8 cellular contexts compared by ENCODE assay signal in the genomic region with DNA sequence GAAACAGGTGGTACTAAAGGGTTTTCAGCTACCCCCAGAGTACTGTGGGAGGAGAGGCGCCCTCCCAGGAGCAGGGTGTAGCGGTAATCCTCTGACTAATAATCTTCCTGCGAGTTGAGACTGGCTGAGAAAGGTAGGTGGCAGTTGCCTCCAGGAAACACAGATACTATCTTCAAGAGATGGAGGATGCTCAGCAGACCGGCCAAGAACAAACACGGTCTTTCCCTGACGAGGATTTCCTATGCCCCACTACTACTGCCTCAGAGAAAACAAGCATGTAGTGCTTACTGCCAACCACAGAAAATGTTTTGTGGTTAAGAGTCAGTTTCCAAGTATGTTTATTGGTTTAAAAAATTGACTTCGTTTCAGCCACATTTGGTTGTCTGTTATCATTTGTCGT. TPM values are rescaled to one million over a fixed set of nuclear protein-coding genes. Genes with fewer than 3 reads are reported as not detected.
DNase-seq lines count a peak whose midpoint lies in the region; ATAC-seq, FAIRE-seq and TF ChIP-seq lines count a peak whose summit lies in the region.

No MANE protein-coding gene starts in this region.

- H3K36me3 ChIP-seq in endothelial cell of umbilical vein (ENCODE audit: control insufficient read depth in 2 of 2, extremely low read depth in 1 of 2, insufficient read depth in 2 of 2, low read length in 2 of 2) (peaks cover 0 to 5% of the 10 kb centered on the region in 2 experiments), lower lobe of right lung (peaks cover 85% of the 10 kb centered on the region)

- CTCF ChIA-PET in endothelial cell of umbilical vein (lab: Charles Lee), result interaction anchor here (0.8 to 4.7 kb wide), 3 partner anchors 27 to 146 kb away, joined by 3 to 84 read pairs (median 16); no protein-coding TSS in a partner anchor

- H3K4me2 ChIP-seq in endothelial cell of umbilical vein (ENCODE audit: insufficient read depth, low read length), result no peak overlapping the region

- H2AFZ ChIP-seq in endothelial cell of umbilical vein (ENCODE audit: low read depth, low read length), result no peak overlapping the region

- ATAC-seq in HG03354 (IDR thresholded peaks at IDR 0.05; ENCODE audit: poor library complexity, severe bottlenecking, unreplicated experiment) (peak; percentile 93), lower lobe of right lung (no peak)

- H3K27me3 ChIP-seq in endothelial cell of umbilical vein (ENCODE audit: control insufficient read depth in 2 of 2, insufficient read depth in 2 of 2, low read length in 2 of 2) (no peaks in the 10 kb centered on the region), lower lobe of right lung (ENCODE audit: low read depth) (no peaks in the 10 kb centered on the region)

- FAIRE-seq in GM19239 (lab: Jason Lieb, UNC), result peak; percentile 97
- no peak for FAIRE-seq in endothelial cell of umbilical vein (lab: Jason Lieb, UNC)

- BruUV-seq in endothelial cell of umbilical vein (replicated peaks; lab: Mats Ljungman, UMichigan), result no TSS peak

- intact Hi-C loops in endothelial cell of umbilical vein (cut with micrococcal nuclease) (no loop called here), lower lobe of right lung (cut with DNase I) (no loop called here)

- dilution Hi-C loops in endothelial cell of umbilical vein (cut with MboI; ENCODE audit: extremely low pct_ligation_motif_present, low sequenced_read_pairs), result no loop called here

- H4K20me1 ChIP-seq in endothelial cell of umbilical vein (replicated peaks; ENCODE audit: control insufficient read depth, extremely low read depth, insufficient read depth, low read length), result no peaks in the 10 kb centered on the region

- H3K9me3 ChIP-seq in endothelial cell of umbilical vein (replicated peaks; ENCODE audit: control insufficient read depth, insufficient read depth, low read length) (no peaks in the 10 kb centered on the region), lower lobe of right lung (no peaks in the 10 kb centered on the region)

- no peak overlapping the region for H3K4me3 ChIP-seq in endothelial cell of umbilical vein (replicated peaks in 1 of 3; ENCODE audit: insufficient read depth in 1 of 3, low read depth in 1 of 3, low read length in 3 of 3)
- no peak overlapping the region for H3K4me3 ChIP-seq in lower lobe of right lung

- DNase-seq in A172 (ENCODE audit: low spot score) (peak; percentile 87), GM19239 (ENCODE audit: insufficient read length, low spot score) (peak; percentile 70), endothelial cell of umbilical vein (ENCODE audit: low read depth, low spot score) (no peak), DMS53 (lab: John Stamatoyannopoulos, UW) (no peak), lower lobe of right lung (no peak)
- DNase-seq in activated CD4-positive, alpha-beta T cell treated with anti-CD3 and anti-CD28 coated beads, Interleukin-2, amount 50 U/mL, for 24 hours (ENCODE audit: low read depth in 1 of 2, low spot score in 1 of 2), result peak; percentile 13 to 46
- peak; percentile 17 for DNase-seq in stimulated activated CD8-positive, alpha-beta memory T cell treated with anti-CD3 and anti-CD28 coated beads, Interleukin-12 subunit alpha, Interleukin-12 subunit beta, amount 100 ng/mL, for 1 hour (ENCODE audit: low read depth)

- no peak overlapping the region for H3K9ac ChIP-seq in endothelial cell of umbilical vein (replicated peaks; ENCODE audit: extremely low read depth, insufficient read depth, low read length)

- H3K4me1 ChIP-seq in endothelial cell of umbilical vein (ENCODE audit: control insufficient read depth, extremely low read depth, insufficient read depth, low read length) (peaks cover 8% of the 10 kb centered on the region), lower lobe of right lung (peaks cover 40% of the 10 kb centered on the region)

- H3K9me1 ChIP-seq in endothelial cell of umbilical vein (replicated peaks; ENCODE audit: control insufficient read depth, extremely low read depth, insufficient read depth, low read length), result no peaks in the 10 kb centered on the region

- no peak for TF ChIP-seq CTCF in endothelial cell of umbilical vein (IDR thresholded peaks at IDR 0.05; ENCODE audit: extremely low read depth in 1 of 2, insufficient read depth in 1 of 2, low read depth in 1 of 2, low read length in 2 of 2)
- no peak for TF ChIP-seq CTCF in lower lobe of right lung (IDR thresholded peaks at IDR 0.05)

- H3K27ac ChIP-seq in endothelial cell of umbilical vein (ENCODE audit: insufficient read depth, low read depth, low read length) (no peak overlapping the region), lower lobe of right lung (no peak overlapping the region)

- POLR2A ChIA-PET in endothelial cell of umbilical vein (lab: Charles Lee), result no interaction called here

- TF ChIP-seq POLR2A in endothelial cell of umbilical vein (IDR thresholded peaks at IDR 0.05; ENCODE audit: low read depth, low read length), result no peak

- no peaks in the 10 kb centered on the region for H3K79me2 ChIP-seq in endothelial cell of umbilical vein (ENCODE audit: control insufficient read depth, insufficient read depth, low read length)

TF ChIP-seq in endothelial cell of umbilical vein, 7 proteins besides CTCF, POLR2A, EP300 and RAD21:
- TF ChIP-seq EZH2 (IDR thresholded peaks at IDR 0.05; ENCODE audit: borderline replicate concordance, low read depth, low read length, severe bottlenecking) (no peak), MYC (IDR thresholded peaks at IDR 0.05; ENCODE audit: low read depth, low read length) (no peak), GATA2 (IDR thresholded peaks at IDR 0.05; ENCODE audit: insufficient read depth, insufficient read length, low read depth, low read length) (peak; percentile 23), POLR2AphosphoS5 (IDR thresholded peaks at IDR 0.05; ENCODE audit: insufficient read depth, low read depth, low read length) (no peak)

RNA-seq across cellular contexts. Expression of gene C6orf89, which starts 26.8 kb away (rescaled TPM):
- total RNA-seq in A172 (2014; rRNA removed; shearing (Covaris generic)), result 36.8 TPM in 2 replicates
- total RNA-seq in endothelial cell of umbilical vein, result 34.0 and 36.4 TPM in 2 replicates
- polyA plus RNA-seq in endothelial cell of umbilical vein, result 16.6 and 18.2 TPM in 2 replicates
- 20.6 and 23.0 TPM in 2 replicates for polyA plus RNA-seq in endothelial cell of umbilical vein (2011; cell fraction: cytosol; rRNA removed)
- polyA plus RNA-seq in endothelial cell of umbilical vein (2011; cell fraction: nucleus; rRNA removed), result 22.7 and 24.8 TPM in 2 replicates
- polyA plus RNA-seq in endothelial cell of umbilical vein (2012), result 25.0 and 29.2 TPM in 2 replicates
- polyA minus RNA-seq in endothelial cell of umbilical vein, result 32.8 and 36.8 TPM in 2 replicates
- polyA minus RNA-seq in endothelial cell of umbilical vein (2011; cell fraction: cytosol; rRNA and poly(A)+ RNA removed), result 6.1 TPM
- 9.8 and 16.6 TPM in 2 replicates for polyA minus RNA-seq in endothelial cell of umbilical vein (2011; cell fraction: nucleus; rRNA and poly(A)+ RNA removed)
- total RNA-seq in lower lobe of right lung, result 54.7 TPM

RNA-seq across cellular contexts. Expression of gene PPIL1, which starts 38.0 kb away (rescaled TPM):
- total RNA-seq in A172 (2014; rRNA removed; shearing (Covaris generic)), result 64.3 and 71.7 TPM in 2 replicates
- total RNA-seq in endothelial cell of umbilical vein, result 33.8 and 35.6 TPM in 2 replicates
- polyA plus RNA-seq in endothelial cell of umbilical vein, result 28.6 and 30.8 TPM in 2 replicates
- 30.4 and 31.2 TPM in 2 replicates for polyA plus RNA-seq in endothelial cell of umbilical vein (2011; cell fraction: cytosol; rRNA removed)
- polyA plus RNA-seq in endothelial cell of umbilical vein (2011; cell fraction: nucleus; rRNA removed), result 10.4 and 10.9 TPM in 2 replicates
- 29.3 and 45.8 TPM in 2 replicates for polyA plus RNA-seq in endothelial cell of umbilical vein (2012)
- polyA minus RNA-seq in endothelial cell of umbilical vein, result 38.5 and 46.8 TPM in 2 replicates
- 28.0 TPM for polyA minus RNA-seq in endothelial cell of umbilical vein (2011; cell fraction: cytosol; rRNA and poly(A)+ RNA removed)
- polyA minus RNA-seq in endothelial cell of umbilical vein (2011; cell fraction: nucleus; rRNA and poly(A)+ RNA removed), result 7.9 and 10.5 TPM in 2 replicates
- 14.4 TPM for total RNA-seq in lower lobe of right lung

RNA-seq across cellular contexts. Expression of gene PI16, which starts 42.0 kb away (rescaled TPM):
- total RNA-seq in A172 (2014; rRNA removed; shearing (Covaris generic)), result 0.74 TPM in 1 of 2 replicates, not detected in the other
- total RNA-seq in endothelial cell of umbilical vein (not detected in 2 replicates), lower lobe of right lung (11.9 TPM)
- 0.14 and 0.41 TPM in 2 replicates for polyA plus RNA-seq in endothelial cell of umbilical vein
- 0.08 and 0.14 TPM in 2 replicates for polyA plus RNA-seq in endothelial cell of umbilical vein (2011; cell fraction: cytosol; rRNA removed)
- polyA plus RNA-seq in endothelial cell of umbilical vein (2011; cell fraction: nucleus; rRNA removed), result 0.25 and 0.28 TPM in 2 replicates
- 0.40 and 0.82 TPM in 2 replicates for polyA plus RNA-seq in endothelial cell of umbilical vein (2012)
- polyA minus RNA-seq in endothelial cell of umbilical vein, result 0.29 and 0.42 TPM in 2 replicates
- not detected for polyA minus RNA-seq in endothelial cell of umbilical vein (2011; cell fraction: cytosol; rRNA and poly(A)+ RNA removed)
- polyA minus RNA-seq in endothelial cell of umbilical vein (2011; cell fraction: nucleus; rRNA and poly(A)+ RNA removed), result not detected in 2 replicates

Comparison
In these comparisons a context has a peak if more than half of its experiments do, and no peak if none do; other contexts are left out.
1. DNase-seq: peak in A172 (single experiment), GM19239 (single experiment), activated CD4-positive, alpha-beta T cell treated with anti-CD3 and anti-CD28 coated beads, Interleukin-2, amount 50 U/mL, for 24 hours (2 of 2) and stimulated activated CD8-positive, alpha-beta memory T cell treated with anti-CD3 and anti-CD28 coated beads, Interleukin-12 subunit alpha, Interleukin-12 subunit beta, amount 100 ng/mL, for 1 hour (single experiment); none in endothelial cell of umbilical vein (single experiment), DMS53 (single experiment) and lower lobe of right lung (single experiment).